In genomic region chr11:12043959-12044772, GRCh38 we compare ENCODE assay signal across 1 cellular context.
TF ChIP-seq lines count a peak whose summit lies in the region.

No MANE protein-coding gene starts in this region.

TF ChIP-seq in HepG2, 621 proteins besides CTCF, POLR2A, EP300 and RAD21 (continued from another document and continues in another):
- TF ChIP-seq TERF1 (CRISPR knock-in tag; IDR thresholded peaks at IDR 0.05) (no peak), CREB1 (IDR thresholded peaks at IDR 0.05) (peak; percentile 39), CREB1 (CRISPR knock-in tag; IDR thresholded peaks at IDR 0.05) (no peak), PHF8 (CRISPR knock-in tag; IDR thresholded peaks at IDR 0.05) (no peak), NFE2L1 (CRISPR knock-in tag; IDR thresholded peaks at IDR 0.05; ENCODE audit: borderline replicate concordance) (no peak), ZBTB37 (CRISPR knock-in tag; IDR thresholded peaks at IDR 0.05) (0 out of 2 replicates have a peak, but pooled peaks have one; percentile 24), ZNF34 (CRISPR knock-in tag; IDR thresholded peaks at IDR 0.05; ENCODE audit: borderline replicate concordance) (no peak), TRIM24 (CRISPR knock-in tag; IDR thresholded peaks at IDR 0.05) (no peak), NR2F1 (CRISPR knock-in tag; IDR thresholded peaks at IDR 0.05) (no peak; a peak in 1 of 4 replicates), ZXDC (CRISPR knock-in tag; IDR thresholded peaks at IDR 0.05) (no peak), BHLHE40 (IDR thresholded peaks at IDR 0.05; ENCODE audit: low read length) (peak; percentile 89), ZNF382 (CRISPR knock-in tag; IDR thresholded peaks at IDR 0.05; ENCODE audit: borderline replicate concordance) (no peak), ZNF546 (CRISPR knock-in tag; conservative IDR thresholded peaks at IDR 0.05) (no peak), ELF3 (CRISPR knock-in tag; IDR thresholded peaks at IDR 0.05) (peak; percentile 62), ARNTL (CRISPR knock-in tag; IDR thresholded peaks at IDR 0.05) (peak; percentile 84), SAP130 (CRISPR knock-in tag; IDR thresholded peaks at IDR 0.05; ENCODE audit: low read depth) (peak; percentile 86), RELA (CRISPR knock-in tag; IDR thresholded peaks at IDR 0.05) (no peak), RBM22 (optimal IDR thresholded peaks at IDR 0.05; ENCODE audit: low read length) (no peak), ZNF841 (CRISPR knock-in tag; IDR thresholded peaks at IDR 0.05; ENCODE audit: borderline replicate concordance) (no peak), UBTF (CRISPR knock-in tag; IDR thresholded peaks at IDR 0.05) (no peak), SOX5 (CRISPR knock-in tag; IDR thresholded peaks at IDR 0.05; ENCODE audit: borderline replicate concordance) (peak; percentile 64; the same call in 1 of the 2 replicates), ZNF83 (CRISPR knock-in tag; IDR thresholded peaks at IDR 0.05; ENCODE audit: borderline replicate concordance) (no peak), PPARG (CRISPR knock-in tag; conservative IDR thresholded peaks at IDR 0.05) (no peak), PREB (CRISPR knock-in tag; IDR thresholded peaks at IDR 0.05) (no peak), ZNF317 (CRISPR knock-in tag; IDR thresholded peaks at IDR 0.05) (0 out of 2 replicates have a peak, but pooled peaks have one; percentile 49), ZNF704 (CRISPR knock-in tag; IDR thresholded peaks at IDR 0.05; ENCODE audit: borderline replicate concordance) (no peak), ZGPAT (CRISPR knock-in tag; IDR thresholded peaks at IDR 0.05) (peak; percentile 69), ZNF180 (CRISPR knock-in tag; IDR thresholded peaks at IDR 0.05; ENCODE audit: borderline replicate concordance, low read depth) (no peak), PHF20 (CRISPR knock-in tag; IDR thresholded peaks at IDR 0.05) (no peak), ZIK1 (CRISPR knock-in tag; IDR thresholded peaks at IDR 0.05; ENCODE audit: borderline replicate concordance, low read depth) (no peak), ZNF564 (CRISPR knock-in tag; IDR thresholded peaks at IDR 0.05) (no peak), ETV5 (CRISPR knock-in tag; IDR thresholded peaks at IDR 0.05; ENCODE audit: borderline replicate concordance) (peak; percentile 33; the same call in 1 of the 2 replicates), ZNF431 (CRISPR knock-in tag; IDR thresholded peaks at IDR 0.05; ENCODE audit: borderline replicate concordance, low read depth) (no peak; the same call in 1 of the 2 replicates), TMF1 (CRISPR knock-in tag; IDR thresholded peaks at IDR 0.05; ENCODE audit: low read depth) (no peak), HMGXB4 (CRISPR knock-in tag; IDR thresholded peaks at IDR 0.05; ENCODE audit: borderline replicate concordance in 1 of 2, low read depth in 1 of 2) (peak; percentile 39 to 74; a peak in 2 of 4 replicates), FIP1L1 (IDR thresholded peaks at IDR 0.05; ENCODE audit: borderline replicate concordance, insufficient read depth, low read depth, low read length) (no peak), CHD2 (IDR thresholded peaks at IDR 0.05; ENCODE audit: low read depth, low read length) (no peak), ARNT (IDR thresholded peaks at IDR 0.05) (no peak), SRSF9 (IDR thresholded peaks at IDR 0.05; ENCODE audit: borderline replicate concordance, insufficient read depth, low read depth, low read length, poor library complexity, severe bottlenecking) (no peak), RCOR2 (CRISPR knock-in tag; IDR thresholded peaks at IDR 0.05) (no peak), ZNF343 (CRISPR knock-in tag; IDR thresholded peaks at IDR 0.05) (no peak), HMG20B (CRISPR knock-in tag; conservative IDR thresholded peaks at IDR 0.05) (no peak), DR1 (CRISPR knock-in tag; IDR thresholded peaks at IDR 0.05) (no peak), ZNF292 (CRISPR knock-in tag; IDR thresholded peaks at IDR 0.05; ENCODE audit: borderline replicate concordance, low read depth) (no peak), TEF (CRISPR knock-in tag; IDR thresholded peaks at IDR 0.05) (no peak), ERF (CRISPR knock-in tag; IDR thresholded peaks at IDR 0.05) (peak; percentile 76; the same call in 1 of the 2 replicates), ZNF567 (CRISPR knock-in tag; IDR thresholded peaks at IDR 0.05; ENCODE audit: borderline replicate concordance) (0 out of 2 replicates have a peak, but pooled peaks have one; percentile 28), NCOR1 (IDR thresholded peaks at IDR 0.05; ENCODE audit: borderline replicate concordance, low read length) (no peak), RFX1 (IDR thresholded peaks at IDR 0.05) (no peak), YEATS4 (CRISPR knock-in tag; IDR thresholded peaks at IDR 0.05; ENCODE audit: borderline replicate concordance) (no peak), ZNF354B (CRISPR knock-in tag; IDR thresholded peaks at IDR 0.05) (no peak), AGO1 (IDR thresholded peaks at IDR 0.05; ENCODE audit: low read depth, low read length, poor library complexity, severe bottlenecking) (no peak), ZNF7 (CRISPR knock-in tag; IDR thresholded peaks at IDR 0.05) (peak; percentile 46; the same call in 1 of the 2 replicates), ZNF607 (CRISPR knock-in tag; IDR thresholded peaks at IDR 0.05; ENCODE audit: borderline replicate concordance) (peak; percentile 72; the same call in 1 of the 2 replicates), ZNF792 (CRISPR knock-in tag; IDR thresholded peaks at IDR 0.05) (peak; percentile 61; the same call in 1 of the 2 replicates), TEAD2 (CRISPR knock-in tag; IDR thresholded peaks at IDR 0.05) (no peak), SP1 (IDR thresholded peaks at IDR 0.05) (no peak), SP1 (CRISPR knock-in tag; IDR thresholded peaks at IDR 0.05) (no peak), ZMAT3 (CRISPR knock-in tag; conservative IDR thresholded peaks at IDR 0.05) (peak; percentile 65; the same call in 1 of the 2 replicates), ZNF691 (CRISPR knock-in tag; IDR thresholded peaks at IDR 0.05; ENCODE audit: borderline replicate concordance, low read depth) (no peak), GATA4 (IDR thresholded peaks at IDR 0.05; ENCODE audit: borderline replicate concordance, low read depth) (no peak), CCAR2 (optimal IDR thresholded peaks at IDR 0.05; ENCODE audit: low read depth, low read length) (no peak), XRCC5 (optimal IDR thresholded peaks at IDR 0.05; ENCODE audit: low read length) (peak; percentile 61)
